1 cellular context compared by ENCODE assay signal in genomic region chrX:24253030-24253429, GRCh38.
TF ChIP-seq lines count a peak whose summit lies in the region.

No MANE protein-coding gene starts in this region.

TF ChIP-seq in HepG2, 621 proteins besides CTCF, POLR2A, EP300 and RAD21 (continued from another document and continues in another):
- 0 out of 2 replicates have a peak, but pooled peaks have one; percentile 30 for TF ChIP-seq MED1 (CRISPR knock-in tag; IDR thresholded peaks at IDR 0.05)
- no peak for TF ChIP-seq E2F5 (CRISPR knock-in tag; conservative IDR thresholded peaks at IDR 0.05)
- TF ChIP-seq ZNF776 (CRISPR knock-in tag; IDR thresholded peaks at IDR 0.05) = no peak
- TF ChIP-seq ARID2 (CRISPR knock-in tag; IDR thresholded peaks at IDR 0.05; ENCODE audit: borderline replicate concordance) = no peak
- TF ChIP-seq THAP11 (CRISPR knock-in tag; IDR thresholded peaks at IDR 0.05) = no peak
- no peak for TF ChIP-seq TFDP2 (CRISPR knock-in tag; IDR thresholded peaks at IDR 0.05)
- TF ChIP-seq SALL1 (CRISPR knock-in tag; IDR thresholded peaks at IDR 0.05) = peak; percentile 30; the same call in 1 of the 2 replicates
- TF ChIP-seq ZBTB3 (CRISPR knock-in tag; IDR thresholded peaks at IDR 0.05; ENCODE audit: borderline replicate concordance, low read depth) = no peak
- TF ChIP-seq ZNF772 (CRISPR knock-in tag; IDR thresholded peaks at IDR 0.05) = no peak
- no peak for TF ChIP-seq U2AF1 (optimal IDR thresholded peaks at IDR 0.05; ENCODE audit: low read depth, low read length)
- TF ChIP-seq GATAD2A (CRISPR knock-in tag; IDR thresholded peaks at IDR 0.05) = peak; percentile 39
- no peak for TF ChIP-seq AGO1 (IDR thresholded peaks at IDR 0.05; ENCODE audit: low read depth, low read length, poor library complexity, severe bottlenecking)
- TF ChIP-seq ELF3 (CRISPR knock-in tag; IDR thresholded peaks at IDR 0.05) = no peak
- no peak for TF ChIP-seq SP5 (CRISPR knock-in tag; IDR thresholded peaks at IDR 0.05; ENCODE audit: borderline replicate concordance, low read depth)
- no peak for TF ChIP-seq ZFP91 (CRISPR knock-in tag; IDR thresholded peaks at IDR 0.05; ENCODE audit: borderline replicate concordance)
- TF ChIP-seq PAXIP1 (CRISPR knock-in tag; conservative IDR thresholded peaks at IDR 0.05) = peak; percentile 71
- no peak for TF ChIP-seq RFXAP (CRISPR knock-in tag; IDR thresholded peaks at IDR 0.05; ENCODE audit: borderline replicate concordance)
- no peak for TF ChIP-seq ZNF160 (CRISPR knock-in tag; IDR thresholded peaks at IDR 0.05)
- no peak for TF ChIP-seq GATA4 (IDR thresholded peaks at IDR 0.05; ENCODE audit: borderline replicate concordance, low read depth)
- no peak for TF ChIP-seq TEAD3 (CRISPR knock-in tag; optimal IDR thresholded peaks at IDR 0.05; ENCODE audit: borderline replicate concordance)
- TF ChIP-seq SOX13 (IDR thresholded peaks at IDR 0.05) = no peak
- peak in 1 of 2 experiments; percentile 40; a peak in 2 of 4 replicates for TF ChIP-seq SOX13 (CRISPR knock-in tag; conservative IDR thresholded peaks at IDR 0.05 in 1 of 2, IDR thresholded peaks at IDR 0.05 in 1 of 2)
- TF ChIP-seq HNF4A (CRISPR knock-in tag; IDR thresholded peaks at IDR 0.05) = peak; percentile 84
- TF ChIP-seq ZNF773 (CRISPR knock-in tag; IDR thresholded peaks at IDR 0.05; ENCODE audit: borderline replicate concordance) = no peak
- TF ChIP-seq ZNF496 (CRISPR knock-in tag; IDR thresholded peaks at IDR 0.05; ENCODE audit: insufficient replicate concordance) = no peak
- TF ChIP-seq ZNF572 (CRISPR knock-in tag; IDR thresholded peaks at IDR 0.05) = no peak
- TF ChIP-seq SRSF4 (IDR thresholded peaks at IDR 0.05; ENCODE audit: low read depth, low read length, poor library complexity, severe bottlenecking) = no peak
- no peak for TF ChIP-seq NFE2 (CRISPR knock-in tag; IDR thresholded peaks at IDR 0.05)
- no peak for TF ChIP-seq ZFYVE20 (CRISPR knock-in tag; IDR thresholded peaks at IDR 0.05; ENCODE audit: borderline replicate concordance, low read depth)
- TF ChIP-seq ZNF317 (CRISPR knock-in tag; IDR thresholded peaks at IDR 0.05) = no peak
- TF ChIP-seq SOX5 (CRISPR knock-in tag; IDR thresholded peaks at IDR 0.05; ENCODE audit: borderline replicate concordance) = peak; percentile 8; the same call in 1 of the 2 replicates
- peak; percentile 65 for TF ChIP-seq FOXA3 (CRISPR knock-in tag; IDR thresholded peaks at IDR 0.05)
- TF ChIP-seq ZNF362 (CRISPR knock-in tag; IDR thresholded peaks at IDR 0.05; ENCODE audit: borderline replicate concordance) = peak; percentile 55; the same call in 1 of the 2 replicates
- no peak for TF ChIP-seq ZNF567 (CRISPR knock-in tag; IDR thresholded peaks at IDR 0.05; ENCODE audit: borderline replicate concordance)
- TF ChIP-seq HDAC2 (CRISPR knock-in tag; IDR thresholded peaks at IDR 0.05) = peak; percentile 22; the same call in 1 of the 2 replicates
- TF ChIP-seq NFRKB (IDR thresholded peaks at IDR 0.05) = no peak
- TF ChIP-seq MTF1 (CRISPR knock-in tag; IDR thresholded peaks at IDR 0.05) = no peak
- peak; percentile 67 for TF ChIP-seq ARID5B (CRISPR knock-in tag; IDR thresholded peaks at IDR 0.05)
- no peak for TF ChIP-seq FOXA1 (IDR thresholded peaks at IDR 0.05)
- peak; percentile 54 for TF ChIP-seq FOXA1 (CRISPR knock-in tag; IDR thresholded peaks at IDR 0.05)
- no peak for TF ChIP-seq ZNF260 (CRISPR knock-in tag; IDR thresholded peaks at IDR 0.05; ENCODE audit: borderline replicate concordance, low read depth)
- no peak for TF ChIP-seq TEF (CRISPR knock-in tag; IDR thresholded peaks at IDR 0.05)
- no peak for TF ChIP-seq ZNF713 (CRISPR knock-in tag; IDR thresholded peaks at IDR 0.05)
- peak; percentile 30; the same call in 1 of the 2 replicates for TF ChIP-seq NCOR1 (IDR thresholded peaks at IDR 0.05; ENCODE audit: borderline replicate concordance, low read length)
- no peak for TF ChIP-seq PRMT3 (CRISPR knock-in tag; IDR thresholded peaks at IDR 0.05; ENCODE audit: borderline replicate concordance, low read depth)
- TF ChIP-seq FOXJ3 (CRISPR knock-in tag; IDR thresholded peaks at IDR 0.05; ENCODE audit: borderline replicate concordance) = no peak; the same call in 1 of the 2 replicates
- TF ChIP-seq IKZF4 (CRISPR knock-in tag; IDR thresholded peaks at IDR 0.05; ENCODE audit: borderline replicate concordance, low read depth, not compliant biosample characterization) = no peak
- TF ChIP-seq REST (IDR thresholded peaks at IDR 0.05; ENCODE audit: borderline replicate concordance in 1 of 2, low read depth in 1 of 2, low read length in 2 of 2) = peak in 1 of 2 experiments; percentile 41; a peak in 1 of 4 replicates
- TF ChIP-seq NCOA2 (CRISPR knock-in tag; IDR thresholded peaks at IDR 0.05) = no peak
